8 cellular contexts compared by ENCODE assay signal in genomic region chrX:67346225-67346624, GRCh38.
"Had no signal": no experiment of that assay in that cellular context is flagged by ENCODE, and none has a peak within 500 bp of the region (broad histone marks: within the 10 kb centered on the region; RNA-seq: fewer than 3 reads in every experiment).

No MANE protein-coding gene starts in this region.

- ATAC-seq: GM12878 had no signal

- FAIRE-seq: G401.6, GM12878, GM12891, GM12892, GM18507, GM19239 had no signal

- DNase-seq: GDM1, GF-D8 had no signal

- H3K4me3 ChIP-seq: GM12878 had no signal
